In the genomic region with DNA sequence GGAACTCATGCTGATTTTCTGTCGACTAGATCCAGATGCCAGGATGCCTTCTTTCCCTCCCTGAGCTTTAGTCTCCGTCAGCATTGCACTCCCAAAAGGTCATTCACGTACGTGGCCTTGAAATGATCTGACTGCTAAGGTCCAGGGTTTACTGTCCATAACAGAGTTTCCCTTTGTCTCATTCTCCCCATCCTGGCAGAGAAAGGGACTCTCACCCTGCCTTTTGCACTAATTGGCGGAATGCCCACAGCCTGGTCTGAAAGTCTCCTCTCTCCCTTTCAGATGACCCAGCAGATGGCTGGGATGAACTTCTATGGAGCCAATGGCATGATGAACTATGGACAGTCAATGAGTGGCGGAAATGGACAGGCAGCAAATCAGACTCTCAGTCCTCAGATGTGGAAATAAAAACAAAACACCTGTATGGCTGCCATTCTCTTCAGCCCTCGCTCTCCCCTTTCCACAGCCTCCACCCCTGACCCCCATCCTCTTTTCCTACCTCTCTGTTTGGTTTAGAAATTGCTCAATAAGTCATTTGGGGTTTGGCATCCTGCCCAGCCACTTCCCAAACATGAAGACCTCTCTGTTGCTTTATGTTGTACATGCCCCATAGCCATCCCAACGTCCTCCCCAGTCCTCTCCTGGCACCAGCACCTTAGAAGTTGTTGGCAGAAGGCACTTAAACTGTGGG, we compare ENCODE assay signal across 1 cellular context.
TF ChIP-seq lines count a peak whose summit lies in the region.

No MANE protein-coding gene starts in this region.

TF ChIP-seq in HepG2, 621 proteins besides CTCF, POLR2A, EP300 and RAD21 (continued from another document and continues in another):
- peak; percentile 15; the same call in 1 of the 2 replicates for TF ChIP-seq MAZ (IDR thresholded peaks at IDR 0.05; ENCODE audit: borderline replicate concordance, low read depth, low read length)
- 0 out of 2 replicates have a peak, but pooled peaks have one; percentile 55 for TF ChIP-seq MAZ (CRISPR knock-in tag; IDR thresholded peaks at IDR 0.05; ENCODE audit: low read depth)
- no peak for TF ChIP-seq ZNF20 (CRISPR knock-in tag; IDR thresholded peaks at IDR 0.05)
- peak; percentile 82 for TF ChIP-seq MLX (CRISPR knock-in tag; IDR thresholded peaks at IDR 0.05)
- TF ChIP-seq, protein P1, sequence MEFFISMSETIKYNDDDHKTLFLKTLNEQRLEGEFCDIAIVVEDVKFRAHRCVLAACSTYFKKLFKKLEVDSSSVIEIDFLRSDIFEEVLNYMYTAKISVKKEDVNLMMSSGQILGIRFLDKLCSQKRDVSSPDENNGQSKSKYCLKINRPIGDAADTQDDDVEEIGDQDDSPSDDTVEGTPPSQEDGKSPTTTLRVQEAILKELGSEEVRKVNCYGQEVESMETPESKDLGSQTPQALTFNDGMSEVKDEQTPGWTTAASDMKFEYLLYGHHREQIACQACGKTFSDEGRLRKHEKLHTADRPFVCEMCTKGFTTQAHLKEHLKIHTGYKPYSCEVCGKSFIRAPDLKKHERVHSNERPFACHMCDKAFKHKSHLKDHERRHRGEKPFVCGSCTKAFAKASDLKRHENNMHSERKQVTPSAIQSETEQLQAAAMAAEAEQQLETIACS (CRISPR knock-in tag; IDR thresholded peaks at IDR 0.05): no peak
- no peak for TF ChIP-seq ZNF598 (CRISPR knock-in tag; IDR thresholded peaks at IDR 0.05; ENCODE audit: borderline replicate concordance)
- peak; percentile 80; the same call in 1 of the 2 replicates for TF ChIP-seq MIXL1 (CRISPR knock-in tag; IDR thresholded peaks at IDR 0.05)
- no peak for TF ChIP-seq GATA4 (IDR thresholded peaks at IDR 0.05; ENCODE audit: borderline replicate concordance, low read depth)
- no peak for TF ChIP-seq GTF3A (CRISPR knock-in tag; conservative IDR thresholded peaks at IDR 0.05)
- no peak for TF ChIP-seq PCBP2 (optimal IDR thresholded peaks at IDR 0.05; ENCODE audit: low read depth, low read length, poor library complexity, severe bottlenecking)
- no peak for TF ChIP-seq SMAD9 (CRISPR knock-in tag; IDR thresholded peaks at IDR 0.05)
- TF ChIP-seq NCOA5 (CRISPR knock-in tag; IDR thresholded peaks at IDR 0.05): no peak
- peak; percentile 50; the same call in 1 of the 2 replicates for TF ChIP-seq ZNF792 (CRISPR knock-in tag; IDR thresholded peaks at IDR 0.05)
- TF ChIP-seq KLF13 (CRISPR knock-in tag; IDR thresholded peaks at IDR 0.05): no peak
- no peak for TF ChIP-seq ZFAT (CRISPR knock-in tag; conservative IDR thresholded peaks at IDR 0.05)
- no peak for TF ChIP-seq TOPORS (CRISPR knock-in tag; IDR thresholded peaks at IDR 0.05)
- TF ChIP-seq TBX3 (IDR thresholded peaks at IDR 0.05; ENCODE audit: borderline replicate concordance): no peak
- TF ChIP-seq ZNF629 (CRISPR knock-in tag; conservative IDR thresholded peaks at IDR 0.05): peak; percentile 45; the same call in 1 of the 2 replicates
- TF ChIP-seq STAT5B (CRISPR knock-in tag; IDR thresholded peaks at IDR 0.05): no peak
- TF ChIP-seq HNRNPH1 (optimal IDR thresholded peaks at IDR 0.05; ENCODE audit: low read depth, low read length): no peak
- TF ChIP-seq RXRB (CRISPR knock-in tag; IDR thresholded peaks at IDR 0.05; ENCODE audit: borderline replicate concordance): peak; percentile 100
- TF ChIP-seq ZNF557 (CRISPR knock-in tag; IDR thresholded peaks at IDR 0.05): no peak
- TF ChIP-seq SP1 (IDR thresholded peaks at IDR 0.05): no peak
- TF ChIP-seq SP1 (CRISPR knock-in tag; IDR thresholded peaks at IDR 0.05): no peak; the same call in 1 of the 2 replicates
- TF ChIP-seq, protein P2, sequence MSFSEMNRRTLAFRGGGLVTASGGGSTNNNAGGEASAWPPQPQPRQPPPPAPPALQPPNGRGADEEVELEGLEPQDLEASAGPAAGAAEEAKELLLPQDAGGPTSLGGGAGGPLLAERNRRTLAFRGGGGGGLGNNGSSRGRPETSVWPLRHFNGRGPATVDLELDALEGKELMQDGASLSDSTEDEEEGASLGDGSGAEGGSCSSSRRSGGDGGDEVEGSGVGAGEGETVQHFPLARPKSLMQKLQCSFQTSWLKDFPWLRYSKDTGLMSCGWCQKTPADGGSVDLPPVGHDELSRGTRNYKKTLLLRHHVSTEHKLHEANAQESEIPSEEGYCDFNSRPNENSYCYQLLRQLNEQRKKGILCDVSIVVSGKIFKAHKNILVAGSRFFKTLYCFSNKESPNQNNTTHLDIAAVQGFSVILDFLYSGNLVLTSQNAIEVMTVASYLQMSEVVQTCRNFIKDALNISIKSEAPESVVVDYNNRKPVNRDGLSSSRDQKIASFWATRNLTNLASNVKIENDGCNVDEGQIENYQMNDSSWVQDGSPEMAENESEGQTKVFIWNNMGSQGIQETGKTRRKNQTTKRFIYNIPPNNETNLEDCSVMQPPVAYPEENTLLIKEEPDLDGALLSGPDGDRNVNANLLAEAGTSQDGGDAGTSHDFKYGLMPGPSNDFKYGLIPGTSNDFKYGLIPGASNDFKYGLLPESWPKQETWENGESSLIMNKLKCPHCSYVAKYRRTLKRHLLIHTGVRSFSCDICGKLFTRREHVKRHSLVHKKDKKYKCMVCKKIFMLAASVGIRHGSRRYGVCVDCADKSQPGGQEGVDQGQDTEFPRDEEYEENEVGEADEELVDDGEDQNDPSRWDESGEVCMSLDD (CRISPR knock-in tag; IDR thresholded peaks at IDR 0.05; ENCODE audit: borderline replicate concordance): no peak
- TF ChIP-seq SIN3A (IDR thresholded peaks at IDR 0.05; ENCODE audit: borderline replicate concordance, low read depth, low read length): 0 out of 2 replicates have a peak, but pooled peaks have one; percentile 17
- TF ChIP-seq ZMAT3 (CRISPR knock-in tag; conservative IDR thresholded peaks at IDR 0.05): 0 out of 2 replicates have a peak, but pooled peaks have one; percentile 50
- TF ChIP-seq HDAC2 (CRISPR knock-in tag; IDR thresholded peaks at IDR 0.05): peak; percentile 89
- TF ChIP-seq, protein P3, sequence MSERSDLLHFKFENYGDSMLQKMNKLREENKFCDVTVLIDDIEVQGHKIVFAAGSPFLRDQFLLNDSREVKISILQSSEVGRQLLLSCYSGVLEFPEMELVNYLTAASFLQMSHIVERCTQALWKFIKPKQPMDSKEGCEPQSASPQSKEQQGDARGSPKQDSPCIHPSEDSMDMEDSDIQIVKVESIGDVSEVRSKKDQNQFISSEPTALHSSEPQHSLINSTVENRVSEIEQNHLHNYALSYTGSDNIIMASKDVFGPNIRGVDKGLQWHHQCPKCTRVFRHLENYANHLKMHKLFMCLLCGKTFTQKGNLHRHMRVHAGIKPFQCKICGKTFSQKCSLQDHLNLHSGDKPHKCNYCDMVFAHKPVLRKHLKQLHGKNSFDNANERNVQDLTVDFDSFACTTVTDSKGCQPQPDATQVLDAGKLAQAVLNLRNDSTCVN (CRISPR knock-in tag; IDR thresholded peaks at IDR 0.05; ENCODE audit: borderline replicate concordance): no peak
- 0 out of 2 replicates have a peak, but pooled peaks have one; percentile 48 for TF ChIP-seq ZNF224 (CRISPR knock-in tag; IDR thresholded peaks at IDR 0.05)
- no peak for TF ChIP-seq ZNF235 (CRISPR knock-in tag; IDR thresholded peaks at IDR 0.05; ENCODE audit: borderline replicate concordance)
- peak; percentile 69 for TF ChIP-seq NFYB (CRISPR knock-in tag; IDR thresholded peaks at IDR 0.05)
- TF ChIP-seq ZNF383 (CRISPR knock-in tag; IDR thresholded peaks at IDR 0.05; ENCODE audit: borderline replicate concordance): peak; percentile 52; the same call in 1 of the 2 replicates
- peak; percentile 94 for TF ChIP-seq CEBPG (CRISPR knock-in tag; IDR thresholded peaks at IDR 0.05)
- no peak for TF ChIP-seq ZNF672 (CRISPR knock-in tag; IDR thresholded peaks at IDR 0.05)
- peak; percentile 80; the same call in 1 of the 2 replicates for TF ChIP-seq ZNF3 (CRISPR knock-in tag; IDR thresholded peaks at IDR 0.05)
- no peak for TF ChIP-seq AKAP8 (CRISPR knock-in tag; IDR thresholded peaks at IDR 0.05)
- TF ChIP-seq HMG20B (CRISPR knock-in tag; conservative IDR thresholded peaks at IDR 0.05): peak; percentile 81
- peak; percentile 98 for TF ChIP-seq THAP7 (CRISPR knock-in tag; IDR thresholded peaks at IDR 0.05)
- TF ChIP-seq ZNF576 (CRISPR knock-in tag; IDR thresholded peaks at IDR 0.05): no peak
- TF ChIP-seq ZNF597 (CRISPR knock-in tag; IDR thresholded peaks at IDR 0.05): no peak
- no peak; the same call in 1 of the 2 replicates for TF ChIP-seq JDP2 (CRISPR knock-in tag; IDR thresholded peaks at IDR 0.05; ENCODE audit: borderline replicate concordance)
- TF ChIP-seq ZNF777 (CRISPR knock-in tag; IDR thresholded peaks at IDR 0.05): no peak; the same call in 1 of the 2 replicates
- peak; percentile 95 for TF ChIP-seq ZNF644 (CRISPR knock-in tag; IDR thresholded peaks at IDR 0.05; ENCODE audit: low read depth)
- TF ChIP-seq REPIN1 (CRISPR knock-in tag; IDR thresholded peaks at IDR 0.05; ENCODE audit: borderline replicate concordance, low read depth): peak; percentile 59; the same call in 1 of the 2 replicates
- TF ChIP-seq ZFX (CRISPR knock-in tag; IDR thresholded peaks at IDR 0.05; ENCODE audit: low read depth): 0 out of 2 replicates have a peak, but pooled peaks have one; percentile 49
- TF ChIP-seq RBM22 (optimal IDR thresholded peaks at IDR 0.05; ENCODE audit: low read length): peak; percentile 90
- no peak for TF ChIP-seq DMTF1 (CRISPR knock-in tag; IDR thresholded peaks at IDR 0.05)
- no peak for TF ChIP-seq ZNF205 (CRISPR knock-in tag; IDR thresholded peaks at IDR 0.05)
- TF ChIP-seq PITX1 (CRISPR knock-in tag; IDR thresholded peaks at IDR 0.05): peak; percentile 84
- TF ChIP-seq CREB3 (CRISPR knock-in tag; IDR thresholded peaks at IDR 0.05): no peak
- no peak for TF ChIP-seq MTF1 (CRISPR knock-in tag; IDR thresholded peaks at IDR 0.05)
- no peak for TF ChIP-seq SETDB1 (CRISPR knock-in tag; IDR thresholded peaks at IDR 0.05; ENCODE audit: borderline replicate concordance)
- TF ChIP-seq SIN3B (IDR thresholded peaks at IDR 0.05; ENCODE audit: low read length): no peak
- peak; percentile 91 for TF ChIP-seq SKI (IDR thresholded peaks at IDR 0.05; ENCODE audit: partially characterized antibody)
- peak; percentile 91 for TF ChIP-seq RCOR2 (CRISPR knock-in tag; IDR thresholded peaks at IDR 0.05)
